ENCODE assay signal across 16 cellular contexts in genomic region chr1:227939791-227940771, GRCh38. TPM values are rescaled to one million over a fixed set of nuclear protein-coding genes. Genes with fewer than 3 reads are reported as not detected.
DNase-seq lines count a peak whose midpoint lies in the region; ATAC-seq and TF ChIP-seq lines count a peak whose summit lies in the region.
"Had no signal": no experiment of that assay in that cellular context is flagged by ENCODE, and none has a peak within 500 bp of the region (broad histone marks: within the 10 kb centered on the region; RNA-seq: fewer than 3 reads in every experiment).

No MANE protein-coding gene starts in this region.

- intact Hi-C loops in activated naive CD4-positive, alpha-beta T cell treated with anti-CD3 and anti-CD28 coated beads for 36 hours (cut with micrococcal nuclease), result loop anchor here (10.0 kb wide), 1 partner anchor 395 kb away; no protein-coding TSS in a partner anchor
- intact Hi-C loops in mucosa of descending colon (cut with DNase I, micrococcal nuclease) (loop anchor here in 1 of 2 donors (10.0 kb wide), 1 partner anchor 185 kb away; no protein-coding TSS in a partner anchor), tibial artery (cut with DNase I; ENCODE audit: low total_unique reads) (loop anchor here (10.0 kb wide), 1 partner anchor 455 kb away; no protein-coding TSS in a partner anchor)

- DNase-seq in activated naive CD4-positive, alpha-beta T cell treated with anti-CD3 and anti-CD28 coated beads for 36 hours, result peak; percentile 4
- DNase-seq in activated naive CD4-positive, alpha-beta T cell treated with anti-CD3 and anti-CD28 coated beads, Interleukin-2, amount 50 U/mL, for 16 hours, result no peak
- peak; percentile 69 for DNase-seq in coronary artery (ENCODE audit: low spot score)
- DNase-seq in mucosa of descending colon, result peak in 2 of 3 donors; percentile 22 to 44
- peak; percentile 14 to 55 for DNase-seq in tibial artery
- no peak for DNase-seq in brain microvascular endothelial cell
- no peak for DNase-seq in hepatic stellate cell (ENCODE audit: low spot score)
- DNase-seq: activated CD4-positive, alpha-beta T cell treated with anti-CD3 and anti-CD28 coated beads, Interleukin-2, amount 50 U/mL, for 4 hours; CD8-positive, alpha-beta T cell; EL; hippocampal formation; NCI-H526 treated with DMSO at 0.1 percent for 48 hours; PC-3; stimulated activated naive CD8-positive, alpha-beta T cell treated with anti-CD3 and anti-CD28 coated beads, Interleukin-15, Interleukin-2, amounts not matched to agents 100 U/mL and 50 U/mL, for 24 hours had no signal

- H3K4me3 Mint-ChIP-seq in activated naive CD4-positive, alpha-beta T cell treated with anti-CD3 and anti-CD28 coated beads for 36 hours, result no peak overlapping the region
- H3K4me3 Mint-ChIP-seq: CD8-positive, alpha-beta T cell had no signal

- no peaks in the 10 kb centered on the region for H3K27me3 Mint-ChIP-seq in activated naive CD4-positive, alpha-beta T cell treated with anti-CD3 and anti-CD28 coated beads for 36 hours (ENCODE audit: low read depth)

- H3K27me3 ChIP-seq in tibial artery (peaks cover 0 to 41% of the 10 kb centered on the region in 2 donors), brain microvascular endothelial cell (replicated peaks) (no peaks in the 10 kb centered on the region)
- H3K27me3 ChIP-seq: body of pancreas had no signal

- no peaks in the 10 kb centered on the region for H3K36me3 Mint-ChIP-seq in activated naive CD4-positive, alpha-beta T cell treated with anti-CD3 and anti-CD28 coated beads for 36 hours (ENCODE audit: low read depth)
- H3K36me3 Mint-ChIP-seq: CD8-positive, alpha-beta T cell had no signal

- no peaks in the 10 kb centered on the region for H3K4me1 Mint-ChIP-seq in activated naive CD4-positive, alpha-beta T cell treated with anti-CD3 and anti-CD28 coated beads for 36 hours (ENCODE audit: low read depth)

- CTCF ChIA-PET in activated naive CD4-positive, alpha-beta T cell treated with anti-CD3 and anti-CD28 coated beads for 36 hours (lab: Charles Lee), result interaction anchor here (0.6 kb wide), 1 partner anchor 53 kb away, joined by 3 read pairs; no protein-coding TSS in a partner anchor

- in situ Hi-C loops in brain microvascular endothelial cell (cut with HindIII; ENCODE audit: low pct_ligation_motif_present, low sequenced_read_pairs), result no loop called here

- no peak overlapping the region for H3K4me3 ChIP-seq in coronary artery
- H3K4me3 ChIP-seq in mucosa of descending colon, result no peak overlapping the region
- no peak overlapping the region for H3K4me3 ChIP-seq in tibial artery
- no peak overlapping the region for H3K4me3 ChIP-seq in brain microvascular endothelial cell (ENCODE audit: low read depth, low read length)
- H3K4me3 ChIP-seq: body of pancreas had no signal

- no peaks in the 10 kb centered on the region for H3K36me3 ChIP-seq in mucosa of descending colon (ENCODE audit: low read depth)
- H3K36me3 ChIP-seq in tibial artery, result no peaks in the 10 kb centered on the region
- H3K36me3 ChIP-seq in brain microvascular endothelial cell (replicated peaks), result no peaks in the 10 kb centered on the region

- TF ChIP-seq CTCF in coronary artery (IDR thresholded peaks at IDR 0.05) (no peak), mucosa of descending colon (IDR thresholded peaks at IDR 0.05) (no peak), tibial artery (IDR thresholded peaks at IDR 0.05) (no peak), brain microvascular endothelial cell (IDR thresholded peaks at IDR 0.05; ENCODE audit: low read depth, low read length, missing control alignments) (no peak)

- no peak overlapping the region for H3K27ac Mint-ChIP-seq in activated naive CD4-positive, alpha-beta T cell treated with anti-CD3 and anti-CD28 coated beads for 36 hours
- H3K27ac Mint-ChIP-seq: CD8-positive, alpha-beta T cell had no signal

- H3K9me3 Mint-ChIP-seq in activated naive CD4-positive, alpha-beta T cell treated with anti-CD3 and anti-CD28 coated beads for 36 hours, result peaks cover 9% of the 10 kb centered on the region
- H3K9me3 Mint-ChIP-seq: CD8-positive, alpha-beta T cell had no signal

- no peak for ATAC-seq in mucosa of descending colon
- ATAC-seq in HG03565 (IDR thresholded peaks at IDR 0.05; ENCODE audit: unreplicated experiment), result no peak
- ATAC-seq: body of pancreas; CD8-positive, alpha-beta T cell; PC-3 had no signal

- no peaks in the 10 kb centered on the region for H3K4me1 ChIP-seq in mucosa of descending colon (ENCODE audit: low read depth)
- peaks cover 0 to 4% (median 0%) of the 10 kb centered on the region in 4 donors for H3K4me1 ChIP-seq in tibial artery

- no peaks in the 10 kb centered on the region for H3K9me3 ChIP-seq in mucosa of descending colon
- peaks cover 0 to 3% (median 0%) of the 10 kb centered on the region in 3 donors for H3K9me3 ChIP-seq in tibial artery
- H3K9me3 ChIP-seq: body of pancreas had no signal

- H3K27ac ChIP-seq in coronary artery (no peak overlapping the region), tibial artery (no peak overlapping the region), brain microvascular endothelial cell (no peak overlapping the region)
- H3K27ac ChIP-seq: body of pancreas had no signal

RNA-seq across cellular contexts. Expression of gene WNT9A, which starts 7.7 kb away (rescaled TPM):
- not detected for total RNA-seq in activated naive CD4-positive, alpha-beta T cell treated with anti-CD3 and anti-CD28 coated beads for 36 hours
- 10 to 100 TPM in 1 of 3 donors, 1 to 10 TPM in 2; 1.7 to 12.7 (median 2.4) TPM for total RNA-seq in mucosa of descending colon
- total RNA-seq: CD8-positive, alpha-beta T cell had no signal

Comparison
In these comparisons a context has a peak if more than half of its experiments do, and no peak if none do; other contexts are left out.
1. DNase-seq: peak in activated naive CD4-positive, alpha-beta T cell treated with anti-CD3 and anti-CD28 coated beads for 36 hours (single experiment), coronary artery (single experiment), mucosa of descending colon (2 of 3) and tibial artery (2 of 2); none in activated naive CD4-positive, alpha-beta T cell treated with anti-CD3 and anti-CD28 coated beads, Interleukin-2, amount 50 U/mL, for 16 hours (single experiment), brain microvascular endothelial cell (single experiment) and hepatic stellate cell (single experiment).